In the genomic region with DNA sequence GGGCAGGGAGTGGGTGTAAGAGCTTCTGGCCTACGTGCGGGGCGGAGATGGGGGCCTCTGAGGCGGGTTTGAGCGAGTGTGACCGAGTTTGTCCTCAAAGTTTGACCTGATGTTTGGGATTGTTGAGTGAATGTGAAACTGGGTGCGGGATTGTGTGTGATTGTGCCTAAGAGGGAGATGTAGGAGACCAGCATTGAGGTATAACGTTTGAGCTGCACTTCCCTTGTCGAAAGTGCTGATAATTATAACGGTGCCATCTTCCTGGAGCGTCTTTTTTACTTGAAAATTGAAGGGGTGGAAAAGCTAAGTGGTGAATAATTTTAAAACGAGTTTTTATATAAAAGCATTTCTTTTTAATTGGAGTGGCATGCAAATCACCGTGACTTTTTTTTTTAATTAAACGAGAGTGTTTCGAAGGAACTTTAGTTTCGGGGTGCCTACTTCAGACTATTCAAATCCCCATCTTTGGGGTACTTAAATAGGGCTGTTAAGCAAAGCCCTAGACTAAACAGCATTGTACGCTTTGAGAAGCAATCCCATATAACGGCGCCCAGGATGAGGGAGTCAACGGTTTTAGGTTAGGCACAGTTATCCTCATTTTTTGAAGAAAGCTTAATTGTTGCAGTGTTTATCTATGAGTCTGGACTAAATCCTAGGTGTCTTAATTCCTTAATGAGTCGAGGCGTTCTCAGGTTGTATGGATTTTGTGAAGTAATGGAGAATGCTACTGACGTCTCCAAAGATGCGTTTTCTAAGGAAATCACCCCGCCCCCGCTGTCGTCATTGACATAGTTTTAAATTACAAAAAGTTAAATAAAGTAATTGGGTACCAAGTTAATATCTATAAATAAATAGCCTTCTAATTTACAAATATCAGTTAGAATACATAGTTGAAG, we compare ENCODE assay signal across 2 cellular contexts.
A peak's percentile ranks its signal among the peaks of the same experiment; 100 is the strongest.
TF ChIP-seq lines count a peak whose summit lies in the region.

No MANE protein-coding gene starts in this region.

TF ChIP-seq in K562, 482 proteins besides CTCF, POLR2A, EP300 and RAD21 (continued from another document and continues in another):
- TF ChIP-seq, protein P1, sequence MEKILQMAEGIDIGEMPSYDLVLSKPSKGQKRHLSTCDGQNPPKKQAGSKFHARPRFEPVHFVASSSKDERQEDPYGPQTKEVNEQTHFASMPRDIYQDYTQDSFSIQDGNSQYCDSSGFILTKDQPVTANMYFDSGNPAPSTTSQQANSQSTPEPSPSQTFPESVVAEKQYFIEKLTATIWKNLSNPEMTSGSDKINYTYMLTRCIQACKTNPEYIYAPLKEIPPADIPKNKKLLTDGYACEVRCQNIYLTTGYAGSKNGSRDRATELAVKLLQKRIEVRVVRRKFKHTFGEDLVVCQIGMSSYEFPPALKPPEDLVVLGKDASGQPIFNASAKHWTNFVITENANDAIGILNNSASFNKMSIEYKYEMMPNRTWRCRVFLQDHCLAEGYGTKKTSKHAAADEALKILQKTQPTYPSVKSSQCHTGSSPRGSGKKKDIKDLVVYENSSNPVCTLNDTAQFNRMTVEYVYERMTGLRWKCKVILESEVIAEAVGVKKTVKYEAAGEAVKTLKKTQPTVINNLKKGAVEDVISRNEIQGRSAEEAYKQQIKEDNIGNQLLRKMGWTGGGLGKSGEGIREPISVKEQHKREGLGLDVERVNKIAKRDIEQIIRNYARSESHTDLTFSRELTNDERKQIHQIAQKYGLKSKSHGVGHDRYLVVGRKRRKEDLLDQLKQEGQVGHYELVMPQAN (IDR thresholded peaks at IDR 0.05; ENCODE audit: borderline replicate concordance) = no peak; the same call in 1 of the 2 replicates
- TF ChIP-seq JUNB (CRISPR knock-in tag; conservative IDR thresholded peaks at IDR 0.05) = no peak
- no peak for TF ChIP-seq ZNF239 (CRISPR knock-in tag; IDR thresholded peaks at IDR 0.05)
- no peak for TF ChIP-seq NCOA1 (IDR thresholded peaks at IDR 0.05; ENCODE audit: low read depth)
- no peak for TF ChIP-seq ZNF324 (CRISPR knock-in tag; IDR thresholded peaks at IDR 0.05)
- TF ChIP-seq PHF8 (IDR thresholded peaks at IDR 0.05; ENCODE audit: borderline replicate concordance, low read length) = peak; percentile 89; the same call in 1 of the 2 replicates
- TF ChIP-seq, protein P2, sequence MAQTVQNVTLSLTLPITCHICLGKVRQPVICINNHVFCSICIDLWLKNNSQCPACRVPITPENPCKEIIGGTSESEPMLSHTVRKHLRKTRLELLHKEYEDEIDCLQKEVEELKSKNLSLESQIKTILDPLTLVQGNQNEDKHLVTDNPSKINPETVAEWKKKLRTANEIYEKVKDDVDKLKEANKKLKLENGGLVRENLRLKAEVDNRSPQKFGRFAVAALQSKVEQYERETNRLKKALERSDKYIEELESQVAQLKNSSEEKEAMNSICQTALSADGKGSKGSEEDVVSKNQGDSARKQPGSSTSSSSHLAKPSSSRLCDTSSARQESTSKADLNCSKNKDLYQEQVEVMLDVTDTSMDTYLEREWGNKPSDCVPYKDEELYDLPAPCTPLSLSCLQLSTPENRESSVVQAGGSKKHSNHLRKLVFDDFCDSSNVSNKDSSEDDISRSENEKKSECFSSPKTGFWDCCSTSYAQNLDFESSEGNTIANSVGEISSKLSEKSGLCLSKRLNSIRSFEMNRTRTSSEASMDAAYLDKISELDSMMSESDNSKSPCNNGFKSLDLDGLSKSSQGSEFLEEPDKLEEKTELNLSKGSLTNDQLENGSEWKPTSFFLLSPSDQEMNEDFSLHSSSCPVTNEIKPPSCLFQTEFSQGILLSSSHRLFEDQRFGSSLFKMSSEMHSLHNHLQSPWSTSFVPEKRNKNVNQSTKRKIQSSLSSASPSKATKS (CRISPR knock-in tag; IDR thresholded peaks at IDR 0.05) = no peak
- TF ChIP-seq BRD4 (IDR thresholded peaks at IDR 0.05) = peak; percentile 95
- TF ChIP-seq, protein P3, sequence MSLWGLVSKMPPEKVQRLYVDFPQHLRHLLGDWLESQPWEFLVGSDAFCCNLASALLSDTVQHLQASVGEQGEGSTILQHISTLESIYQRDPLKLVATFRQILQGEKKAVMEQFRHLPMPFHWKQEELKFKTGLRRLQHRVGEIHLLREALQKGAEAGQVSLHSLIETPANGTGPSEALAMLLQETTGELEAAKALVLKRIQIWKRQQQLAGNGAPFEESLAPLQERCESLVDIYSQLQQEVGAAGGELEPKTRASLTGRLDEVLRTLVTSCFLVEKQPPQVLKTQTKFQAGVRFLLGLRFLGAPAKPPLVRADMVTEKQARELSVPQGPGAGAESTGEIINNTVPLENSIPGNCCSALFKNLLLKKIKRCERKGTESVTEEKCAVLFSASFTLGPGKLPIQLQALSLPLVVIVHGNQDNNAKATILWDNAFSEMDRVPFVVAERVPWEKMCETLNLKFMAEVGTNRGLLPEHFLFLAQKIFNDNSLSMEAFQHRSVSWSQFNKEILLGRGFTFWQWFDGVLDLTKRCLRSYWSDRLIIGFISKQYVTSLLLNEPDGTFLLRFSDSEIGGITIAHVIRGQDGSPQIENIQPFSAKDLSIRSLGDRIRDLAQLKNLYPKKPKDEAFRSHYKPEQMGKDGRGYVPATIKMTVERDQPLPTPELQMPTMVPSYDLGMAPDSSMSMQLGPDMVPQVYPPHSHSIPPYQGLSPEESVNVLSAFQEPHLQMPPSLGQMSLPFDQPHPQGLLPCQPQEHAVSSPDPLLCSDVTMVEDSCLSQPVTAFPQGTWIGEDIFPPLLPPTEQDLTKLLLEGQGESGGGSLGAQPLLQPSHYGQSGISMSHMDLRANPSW (CRISPR knock-in tag; IDR thresholded peaks at IDR 0.05) = no peak
- TF ChIP-seq ZNF589 (CRISPR knock-in tag; IDR thresholded peaks at IDR 0.05; ENCODE audit: low read depth) = 0 out of 2 replicates have a peak, but pooled peaks have one; percentile 16
- TF ChIP-seq SMARCE1 (IDR thresholded peaks at IDR 0.05) = peak; percentile 17; the same call in 1 of the 2 replicates
- TF ChIP-seq HSF4 (CRISPR knock-in tag; IDR thresholded peaks at IDR 0.05; ENCODE audit: borderline replicate concordance) = no peak
- TF ChIP-seq, protein P4, sequence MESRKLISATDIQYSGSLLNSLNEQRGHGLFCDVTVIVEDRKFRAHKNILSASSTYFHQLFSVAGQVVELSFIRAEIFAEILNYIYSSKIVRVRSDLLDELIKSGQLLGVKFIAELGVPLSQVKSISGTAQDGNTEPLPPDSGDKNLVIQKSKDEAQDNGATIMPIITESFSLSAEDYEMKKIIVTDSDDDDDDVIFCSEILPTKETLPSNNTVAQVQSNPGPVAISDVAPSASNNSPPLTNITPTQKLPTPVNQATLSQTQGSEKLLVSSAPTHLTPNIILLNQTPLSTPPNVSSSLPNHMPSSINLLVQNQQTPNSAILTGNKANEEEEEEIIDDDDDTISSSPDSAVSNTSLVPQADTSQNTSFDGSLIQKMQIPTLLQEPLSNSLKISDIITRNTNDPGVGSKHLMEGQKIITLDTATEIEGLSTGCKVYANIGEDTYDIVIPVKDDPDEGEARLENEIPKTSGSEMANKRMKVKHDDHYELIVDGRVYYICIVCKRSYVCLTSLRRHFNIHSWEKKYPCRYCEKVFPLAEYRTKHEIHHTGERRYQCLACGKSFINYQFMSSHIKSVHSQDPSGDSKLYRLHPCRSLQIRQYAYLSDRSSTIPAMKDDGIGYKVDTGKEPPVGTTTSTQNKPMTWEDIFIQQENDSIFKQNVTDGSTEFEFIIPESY (CRISPR knock-in tag; IDR thresholded peaks at IDR 0.05) = no peak
- no peak for TF ChIP-seq ZC3H8 (IDR thresholded peaks at IDR 0.05)

TF ChIP-seq in HepG2, 621 proteins besides CTCF, POLR2A, EP300 and RAD21 (continued from another document and continues in another):
- no peak for TF ChIP-seq ZBTB1 (CRISPR knock-in tag; IDR thresholded peaks at IDR 0.05; ENCODE audit: borderline replicate concordance)
- TF ChIP-seq NFRKB (IDR thresholded peaks at IDR 0.05) = no peak
- TF ChIP-seq PRMT3 (CRISPR knock-in tag; IDR thresholded peaks at IDR 0.05; ENCODE audit: borderline replicate concordance, low read depth) = no peak
- no peak for TF ChIP-seq SMC3 (IDR thresholded peaks at IDR 0.05; ENCODE audit: low read length)
- no peak for TF ChIP-seq CENPT (CRISPR knock-in tag; IDR thresholded peaks at IDR 0.05; ENCODE audit: low read depth)
- TF ChIP-seq MAZ (IDR thresholded peaks at IDR 0.05; ENCODE audit: borderline replicate concordance, low read depth, low read length) = no peak
- TF ChIP-seq MAZ (CRISPR knock-in tag; IDR thresholded peaks at IDR 0.05; ENCODE audit: low read depth) = no peak
- TF ChIP-seq MEIS2 (CRISPR knock-in tag; IDR thresholded peaks at IDR 0.05) = no peak
- TF ChIP-seq ZNF10 (CRISPR knock-in tag; IDR thresholded peaks at IDR 0.05; ENCODE audit: borderline replicate concordance, low read depth) = no peak
- TF ChIP-seq CAMTA2 (CRISPR knock-in tag; IDR thresholded peaks at IDR 0.05; ENCODE audit: borderline replicate concordance) = no peak
- no peak for TF ChIP-seq ZNF451 (CRISPR knock-in tag; IDR thresholded peaks at IDR 0.05)
- TF ChIP-seq, protein P5, sequence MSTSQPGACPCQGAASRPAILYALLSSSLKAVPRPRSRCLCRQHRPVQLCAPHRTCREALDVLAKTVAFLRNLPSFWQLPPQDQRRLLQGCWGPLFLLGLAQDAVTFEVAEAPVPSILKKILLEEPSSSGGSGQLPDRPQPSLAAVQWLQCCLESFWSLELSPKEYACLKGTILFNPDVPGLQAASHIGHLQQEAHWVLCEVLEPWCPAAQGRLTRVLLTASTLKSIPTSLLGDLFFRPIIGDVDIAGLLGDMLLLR (CRISPR knock-in tag; IDR thresholded peaks at IDR 0.05) = no peak
- TF ChIP-seq, protein P6, sequence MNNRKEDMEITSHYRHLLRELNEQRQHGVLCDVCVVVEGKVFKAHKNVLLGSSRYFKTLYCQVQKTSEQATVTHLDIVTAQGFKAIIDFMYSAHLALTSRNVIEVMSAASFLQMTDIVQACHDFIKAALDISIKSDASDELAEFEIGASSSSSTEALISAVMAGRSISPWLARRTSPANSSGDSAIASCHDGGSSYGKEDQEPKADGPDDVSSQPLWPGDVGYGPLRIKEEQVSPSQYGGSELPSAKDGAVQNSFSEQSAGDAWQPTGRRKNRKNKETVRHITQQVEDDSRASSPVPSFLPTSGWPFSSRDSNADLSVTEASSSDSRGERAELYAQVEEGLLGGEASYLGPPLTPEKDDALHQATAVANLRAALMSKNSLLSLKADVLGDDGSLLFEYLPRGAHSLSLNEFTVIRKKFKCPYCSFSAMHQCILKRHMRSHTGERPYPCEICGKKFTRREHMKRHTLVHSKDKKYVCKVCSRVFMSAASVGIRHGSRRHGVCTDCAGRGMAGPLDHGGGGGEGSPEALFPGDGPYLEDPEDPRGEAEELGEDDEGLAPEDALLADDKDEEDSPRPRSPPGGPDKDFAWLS (CRISPR knock-in tag; IDR thresholded peaks at IDR 0.05; ENCODE audit: borderline replicate concordance) = no peak
- no peak for TF ChIP-seq NFIC (IDR thresholded peaks at IDR 0.05; ENCODE audit: low read length)
- no peak for TF ChIP-seq HMG20A (CRISPR knock-in tag; IDR thresholded peaks at IDR 0.05; ENCODE audit: borderline replicate concordance)
- TF ChIP-seq, protein P7, sequence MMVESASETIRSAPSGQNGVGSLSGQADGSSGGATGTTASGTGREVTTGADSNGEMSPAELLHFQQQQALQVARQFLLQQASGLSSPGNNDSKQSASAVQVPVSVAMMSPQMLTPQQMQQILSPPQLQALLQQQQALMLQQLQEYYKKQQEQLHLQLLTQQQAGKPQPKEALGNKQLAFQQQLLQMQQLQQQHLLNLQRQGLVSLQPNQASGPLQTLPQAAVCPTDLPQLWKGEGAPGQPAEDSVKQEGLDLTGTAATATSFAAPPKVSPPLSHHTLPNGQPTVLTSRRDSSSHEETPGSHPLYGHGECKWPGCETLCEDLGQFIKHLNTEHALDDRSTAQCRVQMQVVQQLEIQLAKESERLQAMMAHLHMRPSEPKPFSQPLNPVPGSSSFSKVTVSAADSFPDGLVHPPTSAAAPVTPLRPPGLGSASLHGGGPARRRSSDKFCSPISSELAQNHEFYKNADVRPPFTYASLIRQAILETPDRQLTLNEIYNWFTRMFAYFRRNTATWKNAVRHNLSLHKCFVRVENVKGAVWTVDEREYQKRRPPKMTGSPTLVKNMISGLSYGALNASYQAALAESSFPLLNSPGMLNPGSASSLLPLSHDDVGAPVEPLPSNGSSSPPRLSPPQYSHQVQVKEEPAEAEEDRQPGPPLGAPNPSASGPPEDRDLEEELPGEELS (CRISPR knock-in tag; IDR thresholded peaks at IDR 0.05) = no peak
- TF ChIP-seq, protein P8, sequence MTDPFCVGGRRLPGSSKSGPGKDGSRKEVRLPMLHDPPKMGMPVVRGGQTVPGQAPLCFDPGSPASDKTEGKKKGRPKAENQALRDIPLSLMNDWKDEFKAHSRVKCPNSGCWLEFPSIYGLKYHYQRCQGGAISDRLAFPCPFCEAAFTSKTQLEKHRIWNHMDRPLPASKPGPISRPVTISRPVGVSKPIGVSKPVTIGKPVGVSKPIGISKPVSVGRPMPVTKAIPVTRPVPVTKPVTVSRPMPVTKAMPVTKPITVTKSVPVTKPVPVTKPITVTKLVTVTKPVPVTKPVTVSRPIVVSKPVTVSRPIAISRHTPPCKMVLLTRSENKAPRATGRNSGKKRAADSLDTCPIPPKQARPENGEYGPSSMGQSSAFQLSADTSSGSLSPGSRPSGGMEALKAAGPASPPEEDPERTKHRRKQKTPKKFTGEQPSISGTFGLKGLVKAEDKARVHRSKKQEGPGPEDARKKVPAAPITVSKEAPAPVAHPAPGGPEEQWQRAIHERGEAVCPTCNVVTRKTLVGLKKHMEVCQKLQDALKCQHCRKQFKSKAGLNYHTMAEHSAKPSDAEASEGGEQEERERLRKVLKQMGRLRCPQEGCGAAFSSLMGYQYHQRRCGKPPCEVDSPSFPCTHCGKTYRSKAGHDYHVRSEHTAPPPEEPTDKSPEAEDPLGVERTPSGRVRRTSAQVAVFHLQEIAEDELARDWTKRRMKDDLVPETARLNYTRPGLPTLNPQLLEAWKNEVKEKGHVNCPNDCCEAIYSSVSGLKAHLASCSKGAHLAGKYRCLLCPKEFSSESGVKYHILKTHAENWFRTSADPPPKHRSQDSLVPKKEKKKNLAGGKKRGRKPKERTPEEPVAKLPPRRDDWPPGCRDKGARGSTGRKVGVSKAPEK (CRISPR knock-in tag; IDR thresholded peaks at IDR 0.05; ENCODE audit: borderline replicate concordance) = no peak
- TF ChIP-seq SOX13 (IDR thresholded peaks at IDR 0.05) = no peak
- TF ChIP-seq SOX13 (CRISPR knock-in tag; conservative IDR thresholded peaks at IDR 0.05 in 1 of 2, IDR thresholded peaks at IDR 0.05 in 1 of 2) = no peak
- no peak for TF ChIP-seq EHMT2 (IDR thresholded peaks at IDR 0.05; ENCODE audit: borderline replicate concordance, low read depth, low read length)
- TF ChIP-seq HHEX (CRISPR knock-in tag; IDR thresholded peaks at IDR 0.05) = no peak
- no peak for TF ChIP-seq GZF1 (CRISPR knock-in tag; IDR thresholded peaks at IDR 0.05)
- TF ChIP-seq ZNF30 (CRISPR knock-in tag; IDR thresholded peaks at IDR 0.05) = no peak
- TF ChIP-seq ZNF430 (CRISPR knock-in tag; IDR thresholded peaks at IDR 0.05) = no peak
- TF ChIP-seq NKX3-1 (CRISPR knock-in tag; IDR thresholded peaks at IDR 0.05) = no peak
- TF ChIP-seq BORCS8-MEF2B (CRISPR knock-in tag; IDR thresholded peaks at IDR 0.05) = no peak
- no peak for TF ChIP-seq GTF3A (CRISPR knock-in tag; conservative IDR thresholded peaks at IDR 0.05)
- no peak for TF ChIP-seq ISX (CRISPR knock-in tag; conservative IDR thresholded peaks at IDR 0.05)
- TF ChIP-seq CBX5 (CRISPR knock-in tag; IDR thresholded peaks at IDR 0.05; ENCODE audit: borderline replicate concordance) = no peak; the same call in 1 of the 2 replicates
